In the genomic region with DNA sequence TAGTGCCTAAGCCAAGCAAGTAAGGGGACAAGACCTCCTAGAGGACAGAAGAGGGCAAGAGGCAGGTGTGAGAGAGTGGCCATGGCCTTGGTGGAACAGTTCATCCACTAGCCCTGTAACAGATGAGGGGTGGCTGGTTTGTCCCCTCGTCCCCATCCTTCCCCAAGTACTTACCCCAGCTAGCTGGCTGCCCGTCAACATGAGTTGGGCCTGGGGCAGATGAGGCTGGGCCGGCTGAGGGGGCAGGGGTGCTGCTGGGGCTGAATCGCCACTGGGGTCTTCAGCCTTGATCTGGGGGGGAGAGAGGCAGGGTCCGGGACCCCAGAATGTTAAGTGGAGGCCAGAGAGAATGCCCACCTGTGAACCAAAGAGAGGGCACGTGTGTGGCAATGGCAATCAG, we compare ENCODE assay signal across 22 cellular contexts. TPM values are rescaled to one million over a fixed set of nuclear protein-coding genes. Genes with fewer than 3 reads are reported as not detected.
"Had no signal": no experiment of that assay in that cellular context is flagged by ENCODE, and none has a peak within 500 bp of the region (broad histone marks: within the 10 kb centered on the region; RNA-seq: fewer than 3 reads in every experiment).

No MANE protein-coding gene starts in this region.

- DNase-seq: activated CD8-positive, alpha-beta memory T cell treated with anti-CD3 and anti-CD28 coated beads, Interleukin-2, amount 50 U/mL, for 48 hours; activated effector memory CD4-positive, alpha-beta T cell treated with anti-CD3 and anti-CD28 coated beads, Interleukin-2, amount 50 U/mL, for 16 hours; activated naive CD4-positive, alpha-beta T cell treated with anti-CD3 and anti-CD28 coated beads, Interleukin-2, amount 50 U/mL, for 16 hours; activated T-cell treated with anti-CD3 and anti-CD28 coated beads, Interleukin-2, amount 50 U/mL, for 72 hours; brain microvascular endothelial cell; central memory CD4-positive, alpha-beta T cell; effector memory CD4-positive, alpha-beta T cell; foreskin melanocyte; glutamatergic neuron; hippocampal formation; left ventricle myocardium superior; occipital lobe; stimulated activated CD4-positive, alpha-beta T cell treated with anti-CD3 and anti-CD28 coated beads, Interleukin-1b, Interleukin-23, amount 100 ng/mL, for 48 hours; stimulated activated naive CD4-positive, alpha-beta T cell; T-helper 9 cell; upper lobe of right lung had no signal

- H3K27ac ChIP-seq: ascending aorta, brain microvascular endothelial cell, right lobe of liver, upper lobe of right lung had no signal

- H3K4me1 ChIP-seq: right lobe of liver, upper lobe of right lung had no signal

- ATAC-seq: activated T-cell treated with anti-CD3 and anti-CD28 coated beads, Interleukin-2, amount 50 U/mL, for 72 hours; esophagus mucosa; left ventricle myocardium superior; right lobe of liver; upper lobe of right lung had no signal

- H3K27me3 ChIP-seq: ascending aorta, brain microvascular endothelial cell, right lobe of liver, upper lobe of right lung had no signal

- H3K9me3 Mint-ChIP-seq: activated T-cell treated with anti-CD3 and anti-CD28 coated beads, Interleukin-2, amount 50 U/mL, for 72 hours had no signal

- H3K36me3 ChIP-seq: ascending aorta, right lobe of liver, upper lobe of right lung had no signal

- H3K4me3 Mint-ChIP-seq: activated T-cell treated with anti-CD3 and anti-CD28 coated beads, Interleukin-2, amount 50 U/mL, for 72 hours had no signal

- FAIRE-seq: colon had no signal

- H3K9me3 ChIP-seq: ascending aorta, right lobe of liver, upper lobe of right lung had no signal

- H3K4me3 ChIP-seq: ascending aorta, right lobe of liver, skin epidermis, upper lobe of right lung had no signal

RNA-seq across cellular contexts. Expression of a gene that starts 15.2 kb away (rescaled TPM):
- total RNA-seq: ascending aorta had no signal

RNA-seq across cellular contexts. Expression of a gene that starts 47.1 kb away (rescaled TPM):
- total RNA-seq: dermis microvascular lymphatic vessel endothelial cell had no signal
